ENCODE assay signal across 25 cellular contexts in the genomic region with DNA sequence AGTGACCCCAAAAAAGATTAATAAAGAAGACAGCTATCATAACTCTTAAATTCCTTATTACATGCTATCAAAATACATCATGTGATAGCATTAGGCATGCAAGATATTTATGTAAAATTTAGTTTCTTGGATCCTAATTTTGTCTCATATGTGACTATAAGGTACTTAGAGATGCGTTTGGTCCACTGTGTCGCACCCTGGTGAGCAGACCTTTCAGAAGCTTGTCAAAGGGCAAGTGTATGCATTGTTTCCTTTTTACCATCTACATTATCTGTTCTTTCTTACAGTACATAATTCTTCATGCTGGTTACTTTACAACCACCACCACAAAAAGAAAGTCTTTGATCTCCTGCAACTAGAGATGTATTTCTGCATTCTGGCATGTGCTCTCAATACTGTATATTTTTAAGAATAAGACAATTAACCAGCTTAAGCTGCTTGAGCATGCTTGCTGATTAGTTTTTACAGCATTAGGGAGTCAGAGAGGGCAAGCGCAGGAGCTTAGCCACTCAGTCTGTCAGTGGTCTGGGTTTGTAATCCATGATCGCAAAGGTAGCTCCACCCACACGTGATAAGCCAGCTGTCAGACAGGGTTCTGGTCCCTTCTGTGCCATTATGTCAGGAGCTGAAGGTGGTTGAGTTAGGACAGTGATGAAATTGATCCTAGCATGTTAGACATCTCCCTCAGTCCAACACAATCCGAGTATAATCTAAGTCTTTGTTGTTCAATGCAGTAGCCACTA.
A peak's percentile ranks its signal among the peaks of the same experiment; 100 is the strongest.
DNase-seq lines count a peak whose midpoint lies in the region; FAIRE-seq and TF ChIP-seq lines count a peak whose summit lies in the region.
"Had no signal": no experiment of that assay in that cellular context is flagged by ENCODE, and none has a peak within 500 bp of the region (broad histone marks: within the 10 kb centered on the region; RNA-seq: fewer than 3 reads in every experiment).

No MANE protein-coding gene starts in this region.

- peak overlapping the region; percentile 66 for H3K27ac ChIP-seq in BLaER1
- H3K27ac ChIP-seq: A549, Peyer's patch had no signal

- no peak overlapping the region for H3K4me3 ChIP-seq in BLaER1
- H3K4me3 ChIP-seq: A549, GM23338, HAP-1, Peyer's patch had no signal

- no peaks in the 10 kb centered on the region for H4K20me1 ChIP-seq in BLaER1

- no peaks in the 10 kb centered on the region for H3K36me3 ChIP-seq in BLaER1
- H3K36me3 ChIP-seq: HAP-1, Peyer's patch had no signal

- peaks cover 15% of the 10 kb centered on the region for H3K9me3 ChIP-seq in BLaER1
- H3K9me3 ChIP-seq: A549, Caco-2, HAP-1, Peyer's patch had no signal

- no peak for DNase-seq in GM19239 (ENCODE audit: insufficient read length, low spot score)
- peak; percentile 56 for DNase-seq in NCI-H524 treated with DMSO at 0.1 percent for 48 hours (lab: John Stamatoyannopoulos, UW)
- DNase-seq in glutamatergic neuron, result peak; percentile 42
- DNase-seq in A172 (ENCODE audit: low spot score), result no peak
- no peak for DNase-seq in DMS 273 treated with DMSO at 0.1 percent for 48 hours (lab: John Stamatoyannopoulos, UW)
- DNase-seq in stimulated activated CD4-positive, alpha-beta T cell treated with anti-CD3 and anti-CD28 coated beads, Interleukin-2, amount 100 ng/mL, for 24 hours, result no peak
- no peak for DNase-seq in activated effector memory CD4-positive, alpha-beta T cell treated with Interleukin-2 at 50 U/mL for 16 hours
- DNase-seq: Caco-2; CD4-positive, alpha-beta memory T cell; DMS53; GF-D8; KG1; NCI-H1048; NCI-H1436; NCI-H187 treated with DMSO at 0.1 percent for 48 hours; NCI-H2107; NCI-H446 treated with DMSO at 0.1 percent for 48 hours; NK-92 treated with Interleukin-12 subunit alpha and Interleukin-12 subunit beta, amount 100 ng/mL, for 24 hours; Peyer's patch; T-cell had no signal

- peaks cover 63% of the 10 kb centered on the region for H3K4me1 ChIP-seq in BLaER1
- H3K4me1 ChIP-seq: A549, HAP-1, Peyer's patch had no signal

- H3K27ac Mint-ChIP-seq in glutamatergic neuron (ENCODE audit: unreplicated experiment), result peak overlapping the region; percentile 66
- H3K27ac Mint-ChIP-seq: CD4-positive, alpha-beta memory T cell; GM23338; T-cell; T-helper 2 cell treated with Interferon-gamma antibody and Interleukin-4, amounts not matched to agents 5 μg/mL and 100 μg/mL, for 36 hours had no signal

- H3K27me3 ChIP-seq in BLaER1, result no peaks in the 10 kb centered on the region
- H3K27me3 ChIP-seq: Peyer's patch had no signal

- H3K4me3 Mint-ChIP-seq in glutamatergic neuron (ENCODE audit: unreplicated experiment), result no peak overlapping the region
- H3K4me3 Mint-ChIP-seq: CD4-positive, alpha-beta memory T cell; GM23338; T-cell; T-helper 2 cell treated with Interferon-gamma antibody and Interleukin-4, amounts not matched to agents 5 μg/mL and 100 μg/mL, for 36 hours had no signal

- peak overlapping the region; percentile 78 for H3K4me2 ChIP-seq in BLaER1
- H3K4me2 ChIP-seq: A549, GM23338 had no signal

- peak overlapping the region; percentile 9; the same call in 1 of the 2 replicates for H3K9ac ChIP-seq in BLaER1

- no peaks in the 10 kb centered on the region for H3K36me3 Mint-ChIP-seq in glutamatergic neuron (ENCODE audit: unreplicated experiment)
- H3K36me3 Mint-ChIP-seq: T-cell had no signal

- H3K27me3 Mint-ChIP-seq in glutamatergic neuron (ENCODE audit: unreplicated experiment), result peaks cover 3% of the 10 kb centered on the region
- H3K27me3 Mint-ChIP-seq: CD4-positive, alpha-beta memory T cell had no signal

- H3K9me3 Mint-ChIP-seq in glutamatergic neuron (ENCODE audit: unreplicated experiment), result no peaks in the 10 kb centered on the region
- H3K9me3 Mint-ChIP-seq: CD4-positive, alpha-beta memory T cell; GM23338; T-cell; T-helper 2 cell treated with Interferon-gamma antibody and Interleukin-4, amounts not matched to agents 5 μg/mL and 100 μg/mL, for 36 hours had no signal

- peak; percentile 76 for FAIRE-seq in GM19239 (lab: Jason Lieb, UNC)
- FAIRE-seq: A549 had no signal

- H3K4me1 Mint-ChIP-seq in glutamatergic neuron (ENCODE audit: low read depth, unreplicated experiment), result peaks cover 13% of the 10 kb centered on the region
- H3K4me1 Mint-ChIP-seq: CD4-positive, alpha-beta memory T cell had no signal

- TF ChIP-seq CTCF in glutamatergic neuron (IDR thresholded peaks at IDR 0.05; ENCODE audit: partially characterized antibody, unreplicated experiment), result no peak

Comparison
In these comparisons a context has a peak if more than half of its experiments do, and no peak if none do; other contexts are left out.
1. DNase-seq: peak in NCI-H524 treated with DMSO at 0.1 percent for 48 hours (single experiment) and glutamatergic neuron (single experiment); none in GM19239 (single experiment), A172 (single experiment), DMS 273 treated with DMSO at 0.1 percent for 48 hours (single experiment), stimulated activated CD4-positive, alpha-beta T cell treated with anti-CD3 and anti-CD28 coated beads, Interleukin-2, amount 100 ng/mL, for 24 hours (0 of 2) and activated effector memory CD4-positive, alpha-beta T cell treated with Interleukin-2 at 50 U/mL for 16 hours (single experiment).